27 cellular contexts compared by ENCODE assay signal in genomic region chr14:54680636-54681035, GRCh38.
A peak's percentile ranks its signal among the peaks of the same experiment; 100 is the strongest.
DNase-seq lines count a peak whose midpoint lies in the region; ATAC-seq and TF ChIP-seq lines count a peak whose summit lies in the region.
"Had no signal": no experiment of that assay in that cellular context is flagged by ENCODE, and none has a peak within 500 bp of the region (broad histone marks: within the 10 kb centered on the region; RNA-seq: fewer than 3 reads in every experiment).

No MANE protein-coding gene starts in this region.

- TF ChIP-seq CTCF in cardiac muscle cell (IDR thresholded peaks at IDR 0.05; ENCODE audit: low read depth, low read length) = no peak
- no peak for TF ChIP-seq CTCF in choroid plexus epithelial cell (conservative IDR thresholded peaks at IDR 0.05; ENCODE audit: low read depth, low read length)
- TF ChIP-seq CTCF in mesothelial cell of epicardium (IDR thresholded peaks at IDR 0.05; ENCODE audit: unreplicated experiment) = no peak
- no peak for TF ChIP-seq CTCF in tibial artery (IDR thresholded peaks at IDR 0.05)

- ATAC-seq in Right ventricle myocardium inferior (no peak), T-cell (replicated peaks in 1 of 4) (no peak), HG03469 (IDR thresholded peaks at IDR 0.05; ENCODE audit: unreplicated experiment) (no peak)
- no peak for ATAC-seq in stimulated activated effector memory CD8-positive, alpha-beta T cell treated with anti-CD3 and anti-CD28 coated beads, Interleukin-12 subunit alpha, Interleukin-12 subunit beta, amount 100 ng/mL, for 72 hours
- ATAC-seq: stimulated activated naive B cell treated with anti-CD40 and anti-IgM and Interleukin-4, amounts not matched to agents 10 μg/mL and 1 μg/mL and 100 μg/mL, for 72 hours had no signal

- intact Hi-C loops in Right ventricle myocardium inferior (cut with DNase I) = no loop called here
- intact Hi-C loops in tibial artery (cut with DNase I; ENCODE audit: low total_unique reads) = no loop called here

- POLR2A ChIA-PET in T-cell (lab: Charles Lee) = interaction anchor here in 1 of 2 donors (0.6 kb wide), 1 partner anchor 49 kb away, joined by 3 read pairs; no protein-coding TSS in a partner anchor

- H3K4me3 ChIP-seq in cardiac muscle cell (no peak overlapping the region), choroid plexus epithelial cell (ENCODE audit: low read depth, low read length) (peak overlapping the region; percentile 31), tibial artery (no peak overlapping the region)
- H3K4me3 ChIP-seq: K562, MG63, PC-9 had no signal

- H3K27ac ChIP-seq in cardiac muscle cell (peak overlapping the region; percentile 49), tibial artery (peak overlapping the region; percentile 9 to 30)
- H3K27ac ChIP-seq: PC-9 had no signal

- DNase-seq in cardiac muscle cell (ENCODE audit: low read depth in 1 of 2, low spot score in 1 of 2) (no peak), Right ventricle myocardium inferior (ENCODE audit: missing footprints) (no peak), choroid plexus epithelial cell (ENCODE audit: low read depth) (peak; percentile 68), mesothelial cell of epicardium (ENCODE audit: low spot score in 2 of 2, unreplicated experiment in 2 of 2) (no peak), tibial artery (no peak), T-cell (no peak)
- no peak for DNase-seq in stimulated activated effector memory CD8-positive, alpha-beta T cell treated with anti-CD3 and anti-CD28 coated beads, Interleukin-12 subunit alpha, Interleukin-12 subunit beta, amount 100 ng/mL, for 72 hours (ENCODE audit: low spot score in 2 of 2)
- DNase-seq: 8988T; activated CD4-positive, alpha-beta T cell treated with anti-CD3 and anti-CD28 coated beads for 4 hours; activated effector memory CD4-positive, alpha-beta T cell treated with anti-CD3 and anti-CD28 coated beads, Interleukin-2, amount 50 U/mL, for 16 hours; activated naive CD8-positive, alpha-beta T cell treated with anti-CD3 and anti-CD28 coated beads for 36 hours; activated T-cell treated with anti-CD3 and anti-CD28 coated beads for 4 hours; CD4-positive, alpha-beta T cell; EL; mesendoderm; MG63; naive B cell; NCI-H2029; NCI-H524 treated with DMSO at 0.1 percent for 48 hours; NK-92 treated with Interleukin-12 subunit alpha and Interleukin-12 subunit beta, amount 100 ng/mL, for 24 hours; nucleus accumbens; PC-9; SHP77; stimulated activated CD4-positive, alpha-beta T cell treated with anti-CD3 and anti-CD28 coated beads, Interleukin-4, amount 100 ng/mL, for 4 hours; stimulated activated naive B cell treated with anti-CD40 and anti-IgM and Interleukin-4, amounts not matched to agents 10 μg/mL and 1 μg/mL and 100 μg/mL, for 72 hours had no signal

- H3K4me1 ChIP-seq in cardiac muscle cell (ENCODE audit: low read depth) = peaks cover 69% of the 10 kb centered on the region
- H3K4me1 ChIP-seq in tibial artery = peaks cover 0 to 97% (median 50%) of the 10 kb centered on the region in 4 donors

- H3K36me3 ChIP-seq in cardiac muscle cell (no peaks in the 10 kb centered on the region), tibial artery (no peaks in the 10 kb centered on the region)
- H3K36me3 ChIP-seq: MG63 had no signal

- H3K27me3 Mint-ChIP-seq in mesothelial cell of epicardium (ENCODE audit: low read depth) (peaks cover 6% of the 10 kb centered on the region), T-cell (peaks cover 0 to 3% of the 10 kb centered on the region in 2 donors)
- H3K27me3 Mint-ChIP-seq: naive B cell; stimulated activated naive B cell treated with anti-CD40 and anti-IgM and Interleukin-4, amounts not matched to agents 10 μg/mL and 1 μg/mL and 100 μg/mL, for 72 hours had no signal

- no peaks in the 10 kb centered on the region for H3K9me3 Mint-ChIP-seq in mesothelial cell of epicardium
- H3K9me3 Mint-ChIP-seq in stimulated activated effector memory CD8-positive, alpha-beta T cell treated with anti-CD3 and anti-CD28 coated beads, Interleukin-12 subunit alpha, Interleukin-12 subunit beta, amount 100 ng/mL, for 72 hours = no peaks in the 10 kb centered on the region
- H3K9me3 Mint-ChIP-seq in T-cell = no peaks in the 10 kb centered on the region
- H3K9me3 Mint-ChIP-seq: activated naive CD8-positive, alpha-beta T cell treated with anti-CD3 and anti-CD28 coated beads for 36 hours; CD4-positive, alpha-beta T cell; naive B cell; stimulated activated naive B cell treated with anti-CD40 and anti-IgM and Interleukin-4, amounts not matched to agents 10 μg/mL and 1 μg/mL and 100 μg/mL, for 72 hours had no signal

- H3K9me3 ChIP-seq in cardiac muscle cell (ENCODE audit: low read depth) (no peaks in the 10 kb centered on the region), tibial artery (no peaks in the 10 kb centered on the region)
- H3K9me3 ChIP-seq: MG63 had no signal

- H3K27ac Mint-ChIP-seq in mesothelial cell of epicardium (peak overlapping the region; percentile 74), T-cell (no peak overlapping the region)
- H3K27ac Mint-ChIP-seq in stimulated activated effector memory CD8-positive, alpha-beta T cell treated with anti-CD3 and anti-CD28 coated beads, Interleukin-12 subunit alpha, Interleukin-12 subunit beta, amount 100 ng/mL, for 72 hours = no peak overlapping the region
- H3K27ac Mint-ChIP-seq: activated naive CD8-positive, alpha-beta T cell treated with anti-CD3 and anti-CD28 coated beads for 36 hours; CD4-positive, alpha-beta T cell; stimulated activated naive B cell treated with anti-CD40 and anti-IgM and Interleukin-4, amounts not matched to agents 10 μg/mL and 1 μg/mL and 100 μg/mL, for 72 hours had no signal

- H3K27me3 ChIP-seq in cardiac muscle cell (no peaks in the 10 kb centered on the region), tibial artery (no peaks in the 10 kb centered on the region)
- H3K27me3 ChIP-seq: MG63 had no signal

- CTCF ChIA-PET in T-cell (lab: Charles Lee) = interaction anchor here (0.6 to 0.7 kb wide), 2 partner anchors 10 to 15 kb away, joined by 3 to 7 read pairs; no protein-coding TSS in a partner anchor

- H3K36me3 Mint-ChIP-seq in mesothelial cell of epicardium = no peaks in the 10 kb centered on the region
- no peaks in the 10 kb centered on the region for H3K36me3 Mint-ChIP-seq in stimulated activated effector memory CD8-positive, alpha-beta T cell treated with anti-CD3 and anti-CD28 coated beads, Interleukin-12 subunit alpha, Interleukin-12 subunit beta, amount 100 ng/mL, for 72 hours
- H3K36me3 Mint-ChIP-seq in T-cell = no peaks in the 10 kb centered on the region

- no peak overlapping the region for H3K4me3 Mint-ChIP-seq in mesothelial cell of epicardium
- H3K4me3 Mint-ChIP-seq in stimulated activated effector memory CD8-positive, alpha-beta T cell treated with anti-CD3 and anti-CD28 coated beads, Interleukin-12 subunit alpha, Interleukin-12 subunit beta, amount 100 ng/mL, for 72 hours = no peak overlapping the region
- no peak overlapping the region for H3K4me3 Mint-ChIP-seq in T-cell
- H3K4me3 Mint-ChIP-seq: activated naive CD8-positive, alpha-beta T cell treated with anti-CD3 and anti-CD28 coated beads for 36 hours; CD4-positive, alpha-beta T cell; naive B cell; stimulated activated naive B cell treated with anti-CD40 and anti-IgM and Interleukin-4, amounts not matched to agents 10 μg/mL and 1 μg/mL and 100 μg/mL, for 72 hours had no signal

- H3K4me1 Mint-ChIP-seq in mesothelial cell of epicardium = peaks cover 64% of the 10 kb centered on the region
- H3K4me1 Mint-ChIP-seq in stimulated activated effector memory CD8-positive, alpha-beta T cell treated with anti-CD3 and anti-CD28 coated beads, Interleukin-12 subunit alpha, Interleukin-12 subunit beta, amount 100 ng/mL, for 72 hours = peaks cover 8% of the 10 kb centered on the region
- H3K4me1 Mint-ChIP-seq in T-cell = peaks cover 0 to 2% (median 0%) of the 10 kb centered on the region in 3 donors
